22 cellular contexts compared by ENCODE assay signal in the genomic region with DNA sequence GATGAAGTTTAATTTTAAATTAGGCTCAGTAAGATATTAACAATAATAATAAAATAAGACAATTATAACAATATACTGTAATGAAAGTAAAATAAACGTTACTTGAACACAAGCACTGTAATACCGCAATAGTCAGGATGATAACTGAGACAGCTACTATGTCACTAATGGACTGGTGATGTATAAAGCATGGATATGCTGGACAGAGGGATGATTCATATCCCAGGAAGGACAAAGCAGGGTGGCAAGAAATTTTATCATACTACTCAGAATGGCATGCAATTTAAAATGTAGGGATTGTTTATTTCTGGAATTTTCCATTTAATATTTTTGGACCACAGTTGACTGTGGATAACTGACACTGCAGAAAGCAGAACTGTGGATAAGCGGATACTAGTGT.
"Had no signal": no experiment of that assay in that cellular context is flagged by ENCODE, and none has a peak within 500 bp of the region (broad histone marks: within the 10 kb centered on the region; RNA-seq: fewer than 3 reads in every experiment).

No MANE protein-coding gene starts in this region.

- H3K9me3 Mint-ChIP-seq: neural progenitor cell had no signal

- ATAC-seq: body of pancreas had no signal

- H3K4me3 Mint-ChIP-seq: activated CD4-positive, alpha-beta memory T cell treated with anti-CD3 and anti-CD28 coated beads for 36 hours; activated naive CD4-positive, alpha-beta T cell treated with anti-CD3 and anti-CD28 coated beads, Interleukin-2, amount 50 U/mL, for 24 hours; naive B cell; neural progenitor cell had no signal

- H3K27me3 Mint-ChIP-seq: activated CD4-positive, alpha-beta memory T cell treated with anti-CD3 and anti-CD28 coated beads for 36 hours; activated naive CD4-positive, alpha-beta T cell treated with anti-CD3 and anti-CD28 coated beads, Interleukin-2, amount 50 U/mL, for 24 hours; naive B cell had no signal

- FAIRE-seq: kidney had no signal

- H3K4me3 ChIP-seq: body of pancreas, colonic mucosa, esophagus squamous epithelium, left ventricle myocardium inferior, neural progenitor cell, ovary, sigmoid colon, stomach, thoracic aorta had no signal

- H3K4me1 Mint-ChIP-seq: activated naive CD4-positive, alpha-beta T cell treated with anti-CD3 and anti-CD28 coated beads, Interleukin-2, amount 50 U/mL, for 24 hours; naive B cell had no signal

- H3K27ac Mint-ChIP-seq: activated CD4-positive, alpha-beta memory T cell treated with anti-CD3 and anti-CD28 coated beads for 36 hours; activated naive CD4-positive, alpha-beta T cell treated with anti-CD3 and anti-CD28 coated beads, Interleukin-2, amount 50 U/mL, for 24 hours; neural progenitor cell had no signal

- DNase-seq: activated CD4-positive, alpha-beta memory T cell treated with anti-CD3 and anti-CD28 coated beads for 36 hours; activated effector memory CD4-positive, alpha-beta T cell treated with anti-CD3 and anti-CD28 coated beads, Interleukin-2, amount 50 U/mL, for 16 hours; activated T-cell treated with anti-CD3 and anti-CD28 coated beads, Interleukin-2, amount 50 U/mL, for 48 hours; amniotic stem cell; body of pancreas; central memory CD4-positive, alpha-beta T cell; colonic mucosa; esophagus squamous epithelium; hippocampal formation; kidney; left ventricle myocardium inferior; naive B cell; ovary; sigmoid colon; stimulated activated CD4-positive, alpha-beta T cell treated with anti-CD3 and anti-CD28 coated beads, Interleukin-1b, Interleukin-23, amount 100 ng/mL, for 48 hours; stomach; T-helper 1 cell; T1000; WERI-Rb-1 had no signal
